In genomic region chr3:50286322-50287227, GRCh38 we compare ENCODE assay signal across 20 cellular contexts. TPM values are rescaled to one million over a fixed set of nuclear protein-coding genes. Genes with fewer than 3 reads are reported as not detected.
DNase-seq lines count a peak whose midpoint lies in the region; ATAC-seq and TF ChIP-seq lines count a peak whose summit lies in the region.
"Had no signal": no experiment of that assay in that cellular context is flagged by ENCODE, and none has a peak within 500 bp of the region (broad histone marks: within the 10 kb centered on the region; RNA-seq: fewer than 3 reads in every experiment).

No MANE protein-coding gene starts in this region.

- no peak overlapping the region for H3K18ac ChIP-seq in H9 (ENCODE audit: insufficient read length, low read depth, low read length)

- peaks cover 3% of the 10 kb centered on the region for H3K23me2 ChIP-seq in H9 (ENCODE audit: insufficient read length, low read depth, low read length, poor library complexity, severe bottlenecking)

- H2BK20ac ChIP-seq in H9 (ENCODE audit: low read depth, low read length, poor library complexity, severe bottlenecking): no peak overlapping the region

- H4K5ac ChIP-seq in H9 (ENCODE audit: insufficient read length, low read depth, low read length): no peak overlapping the region

- H3K36me3 ChIP-seq in spleen (peaks cover 0 to 48% (median 40%) of the 10 kb centered on the region in 6 donors), OCI-LY7 (ENCODE audit: insufficient read depth, low read length) (peaks cover 52% of the 10 kb centered on the region)

- peak; percentile 2 for ATAC-seq in esophagus mucosa
- ATAC-seq in GM21423 (IDR thresholded peaks at IDR 0.05; ENCODE audit: unreplicated experiment): no peak

- H3K9ac ChIP-seq in H9 (ENCODE audit: extremely low read depth, insufficient read length, low read length): no peak overlapping the region
- H3K9ac ChIP-seq: BLaER1 had no signal

- H2BK15ac ChIP-seq in H9 (ENCODE audit: low read depth, low read length): no peak overlapping the region

- no peak for TF ChIP-seq POLR2A in spleen (IDR thresholded peaks at IDR 0.05)

- H3K56ac ChIP-seq in H9 (ENCODE audit: insufficient read length, low read depth, low read length): no peak overlapping the region

- no peaks in the 10 kb centered on the region for H4K20me1 ChIP-seq in H9 (ENCODE audit: control insufficient read depth, insufficient read depth, insufficient read length)
- no peaks in the 10 kb centered on the region for H4K20me1 ChIP-seq in OCI-LY7 (ENCODE audit: insufficient read depth, low read length)

- no peak overlapping the region for H4K91ac ChIP-seq in H9 (ENCODE audit: insufficient read length, low read depth, low read length)

- H3K4ac ChIP-seq in H9 (ENCODE audit: low read depth, low read length): no peak overlapping the region

- peaks cover under 1% of the 10 kb centered on the region; the same call in 1 of the 2 replicates for H3K79me2 ChIP-seq in H9 (ENCODE audit: insufficient read depth, low read length)
- peaks cover 14% of the 10 kb centered on the region for H3K79me2 ChIP-seq in OCI-LY7 (ENCODE audit: insufficient read depth, low read depth, low read length)

- POLR2A ChIA-PET in OCI-LY7 (lab: Charles Lee): no interaction called here

- H2BK120ac ChIP-seq in H9 (ENCODE audit: low read depth, low read length, poor library complexity, severe bottlenecking): no peak overlapping the region

- DNase-seq in activated effector memory CD4-positive, alpha-beta T cell treated with anti-CD3 and anti-CD28 coated beads, Interleukin-2, amount 50 U/mL, for 16 hours: peak; percentile 60
- DNase-seq in activated effector memory CD4-positive, alpha-beta T cell treated with Interleukin-2 at 50 U/mL for 16 hours: no peak
- DNase-seq in H9 (peak; percentile 26), spleen (peak; percentile 68), NCI-H1417 treated with DMSO at 0.1 percent for 48 hours (lab: John Stamatoyannopoulos, UW) (no peak), OCI-LY7 (ENCODE audit: low spot score) (no peak)
- DNase-seq: DMS79 treated with DMSO at 0.1 percent for 48 hours, IMR-90, Kasumi-1, MM.1S, NCI-H1092 treated with DMSO at 0.1 percent for 48 hours, NCI-H1694, NCI-H510A treated with DMSO at 0.1 percent for 48 hours, NCI-H82, SIG-M5 had no signal

- no peak overlapping the region for H2AK5ac ChIP-seq in H9 (ENCODE audit: insufficient read length, low read length)

- H3K4me1 Mint-ChIP-seq in H9: peaks cover 5% of the 10 kb centered on the region in 2 experiments

- BruUV-seq in OCI-LY7 (replicated peaks; lab: Mats Ljungman, UMichigan): no TSS peak

- no peak overlapping the region for H3K23ac ChIP-seq in H9 (ENCODE audit: insufficient read length, low read depth, low read length)

- H3K4me2 ChIP-seq in H9 (ENCODE audit: insufficient read depth, insufficient read length, low read length) (no peak overlapping the region), OCI-LY7 (ENCODE audit: low read length) (no peak overlapping the region)
- H3K4me2 ChIP-seq: BLaER1 had no signal

- H3K36me3 Mint-ChIP-seq in H9 (ENCODE audit: insufficient read depth in 1 of 3, low read depth in 3 of 3): peaks cover 26 to 44% (median 39%) of the 10 kb centered on the region in 3 experiments; a peak in 6 of 7 replicates

- CTCF ChIA-PET in OCI-LY7 (lab: Charles Lee; ENCODE audit: unreplicated experiment): no interaction called here

- H4K8ac ChIP-seq in H9 (replicated peaks; ENCODE audit: insufficient read length, low read depth, low read length): no peak overlapping the region

- H3K27me3 ChIP-seq in H9 (ENCODE audit: insufficient read depth, low read length) (no peaks in the 10 kb centered on the region), spleen (replicated peaks in 1 of 7) (no peaks in the 10 kb centered on the region)
- H3K27me3 ChIP-seq: BLaER1 had no signal

- H3K9me3 ChIP-seq in H9 (ENCODE audit: control insufficient read depth, low read depth, low read length): no peaks in the 10 kb centered on the region
- no peaks in the 10 kb centered on the region for H3K9me3 ChIP-seq in spleen
- H3K9me3 ChIP-seq in OCI-LY7 (ENCODE audit: low read length): no peaks in the 10 kb centered on the region
- H3K9me3 ChIP-seq: BLaER1, HAP-1 had no signal

- H3K27ac ChIP-seq in H9 (ENCODE audit: insufficient read length, low read depth, low read length) (no peak overlapping the region), spleen (no peak overlapping the region), OCI-LY7 (ENCODE audit: low read depth, low read length, poor library complexity, severe bottlenecking) (no peak overlapping the region)
- H3K27ac ChIP-seq: BLaER1 had no signal

- H3T11ph ChIP-seq in H9 (ENCODE audit: low read length): no peak overlapping the region

- H2BK12ac ChIP-seq in H9 (ENCODE audit: insufficient read length, low read depth, low read length): no peak overlapping the region

- H3K79me1 ChIP-seq in H9 (ENCODE audit: insufficient read depth, low read depth, low read length, poor library complexity, severe bottlenecking): no peaks in the 10 kb centered on the region

- H2AFZ ChIP-seq in H9 (ENCODE audit: low read length) (no peak overlapping the region), OCI-LY7 (ENCODE audit: low read length) (no peak overlapping the region)

- no peak overlapping the region for H3K14ac ChIP-seq in H9 (ENCODE audit: insufficient read depth, low read length)

- H3K4me3 Mint-ChIP-seq in H9: no peak overlapping the region

- H3K4me1 ChIP-seq in H9 (ENCODE audit: insufficient read depth, low read length) (no peaks in the 10 kb centered on the region), spleen (peaks cover 7 to 18% (median 11%) of the 10 kb centered on the region in 6 donors), OCI-LY7 (ENCODE audit: insufficient read depth, low read length, poor library complexity, severe bottlenecking) (no peaks in the 10 kb centered on the region)
- H3K4me1 ChIP-seq: HAP-1 had no signal

- H3K4me3 ChIP-seq in spleen (no peak overlapping the region), OCI-LY7 (ENCODE audit: low read depth, low read length, poor library complexity, severe bottlenecking) (no peak overlapping the region)
- H3K4me3 ChIP-seq: BLaER1, HAP-1 had no signal

- intact Hi-C loops in spleen (cut with DNase I; ENCODE audit: low total_unique reads) (no loop called here), OCI-LY7 (cut with micrococcal nuclease; ENCODE audit: unreplicated experiment) (no loop called here)

- H2BK5ac ChIP-seq in H9 (ENCODE audit: insufficient read length, low read length): no peak overlapping the region

- TF ChIP-seq CTCF in H9 (conservative IDR thresholded peaks at IDR 0.05) (no peak), spleen (IDR thresholded peaks at IDR 0.05 in 8 of 11, conservative IDR thresholded peaks at IDR 0.05 in 3 of 11) (no peak), OCI-LY7 (conservative IDR thresholded peaks at IDR 0.05; ENCODE audit: low read length) (no peak)

- H3K9me2 ChIP-seq in OCI-LY7 (ENCODE audit: insufficient read depth, low read length): no peaks in the 10 kb centered on the region

- no CpG with 5 or more reads among the region's 28 CpGs for WGBS in H9 (ENCODE audit: extremely low coverage, insufficient read length, low lambda C conversion rate)
- 85 to 96% (median 92%) methylated on average over 17 to 28 of the region's 28 CpGs for WGBS in spleen, 5 donors

- H3K27ac Mint-ChIP-seq in H9: no peak overlapping the region; a peak in 1 of 7 replicates

- H3K9me3 Mint-ChIP-seq in H9: no peaks in the 10 kb centered on the region

- peaks cover 4% of the 10 kb centered on the region; the same call in 1 of the 2 replicates for H3K27me3 Mint-ChIP-seq in H9 (ENCODE audit: low read depth)

RNA-seq across cellular contexts. Expression of gene IFRD2, which starts 5.7 kb away (rescaled TPM):
- total RNA-seq in H9 (2021): 107 and 109 TPM in 2 replicates
- total RNA-seq in esophagus mucosa: 65.8 TPM
- total RNA-seq in spleen: 10 to 100 TPM; 40.2 to 67.6 (median 48.0) TPM
- polyA plus RNA-seq in spleen: 10 to 100 TPM; 58.4 to 76.7 (median 74.8) TPM
- 73.1 and 95.5 TPM in 2 replicates for total RNA-seq in OCI-LY7 (2014; rRNA removed; shearing (Covaris generic))
- total RNA-seq in OCI-LY7 (2022): 93.3 and 97.3 TPM in 2 replicates

RNA-seq across cellular contexts. Expression of gene LSMEM2, which starts 7.7 kb away (rescaled TPM):
- total RNA-seq in H9 (2021): 0.24 and 0.50 TPM in 2 replicates
- total RNA-seq in esophagus mucosa: not detected
- under 1 TPM in 1 of 7 donors, not detected in 6; 0.46 TPM for total RNA-seq in spleen
- under 1 TPM; 0.06 to 0.29 (median 0.20) TPM for polyA plus RNA-seq in spleen
- not detected in 2 replicates for total RNA-seq in OCI-LY7 (2014; rRNA removed; shearing (Covaris generic))
- not detected in 2 replicates for total RNA-seq in OCI-LY7 (2022)
- total RNA-seq: HT-29 had no signal
- polyA plus RNA-seq: IMR-90 had no signal

RNA-seq across cellular contexts. Expression of gene HYAL3, which starts 12.6 kb away (rescaled TPM):
- 2.3 and 3.1 TPM in 2 replicates for total RNA-seq in H9 (2021)
- total RNA-seq in esophagus mucosa: 4.8 TPM
- 1 to 10 TPM in 6 of 7 donors, under 1 TPM in 1; 0.73 to 3.8 (median 2.7) TPM for total RNA-seq in spleen
- 1 to 10 TPM; 1.4 to 2.4 (median 2.1) TPM for polyA plus RNA-seq in spleen
- 1.2 and 2.7 TPM in 2 replicates for total RNA-seq in OCI-LY7 (2014; rRNA removed; shearing (Covaris generic))
- total RNA-seq in OCI-LY7 (2022): 3.5 and 4.4 TPM in 2 replicates

RNA-seq across cellular contexts. Expression of gene NAA80, which starts 12.6 kb away (rescaled TPM):
- total RNA-seq in H9 (2021) (4.9 and 6.0 TPM in 2 replicates), esophagus mucosa (7.6 TPM), spleen (10 to 100 TPM in 6 of 7 donors, 1 to 10 TPM in 1; 7.8 to 15.1 (median 11.8) TPM), OCI-LY7 (2022) (18.7 and 21.7 TPM in 2 replicates)
- polyA plus RNA-seq in spleen: 10 to 100 TPM; 12.4 to 15.5 (median 15.2) TPM
- 13.6 and 18.7 TPM in 2 replicates for total RNA-seq in OCI-LY7 (2014; rRNA removed; shearing (Covaris generic))

RNA-seq across cellular contexts. Expression of gene HYAL1, which starts 16.8 kb away (rescaled TPM):
- 2.0 and 2.2 TPM in 2 replicates for total RNA-seq in H9 (2021)
- total RNA-seq in esophagus mucosa: 4.1 TPM
- total RNA-seq in spleen: 100 to 1,000 TPM in 5 of 7 donors, 10 to 100 TPM in 2; 46.8 to 172 (median 122) TPM
- polyA plus RNA-seq in spleen: 10 to 100 TPM; 18.2 to 49.4 (median 46.6) TPM
- total RNA-seq in OCI-LY7 (2014; rRNA removed; shearing (Covaris generic)): 0.85 and 2.8 TPM in 2 replicates
- 0.33 and 0.36 TPM in 2 replicates for total RNA-seq in OCI-LY7 (2022)

Comparison
In these comparisons a context has a peak if more than half of its experiments do, and no peak if none do; other contexts are left out.
1. DNase-seq: peak in activated effector memory CD4-positive, alpha-beta T cell treated with anti-CD3 and anti-CD28 coated beads, Interleukin-2, amount 50 U/mL, for 16 hours (single experiment), H9 (single experiment) and spleen (single experiment); none in activated effector memory CD4-positive, alpha-beta T cell treated with Interleukin-2 at 50 U/mL for 16 hours (single experiment), NCI-H1417 treated with DMSO at 0.1 percent for 48 hours (single experiment) and OCI-LY7 (single experiment).